In the genomic region with DNA sequence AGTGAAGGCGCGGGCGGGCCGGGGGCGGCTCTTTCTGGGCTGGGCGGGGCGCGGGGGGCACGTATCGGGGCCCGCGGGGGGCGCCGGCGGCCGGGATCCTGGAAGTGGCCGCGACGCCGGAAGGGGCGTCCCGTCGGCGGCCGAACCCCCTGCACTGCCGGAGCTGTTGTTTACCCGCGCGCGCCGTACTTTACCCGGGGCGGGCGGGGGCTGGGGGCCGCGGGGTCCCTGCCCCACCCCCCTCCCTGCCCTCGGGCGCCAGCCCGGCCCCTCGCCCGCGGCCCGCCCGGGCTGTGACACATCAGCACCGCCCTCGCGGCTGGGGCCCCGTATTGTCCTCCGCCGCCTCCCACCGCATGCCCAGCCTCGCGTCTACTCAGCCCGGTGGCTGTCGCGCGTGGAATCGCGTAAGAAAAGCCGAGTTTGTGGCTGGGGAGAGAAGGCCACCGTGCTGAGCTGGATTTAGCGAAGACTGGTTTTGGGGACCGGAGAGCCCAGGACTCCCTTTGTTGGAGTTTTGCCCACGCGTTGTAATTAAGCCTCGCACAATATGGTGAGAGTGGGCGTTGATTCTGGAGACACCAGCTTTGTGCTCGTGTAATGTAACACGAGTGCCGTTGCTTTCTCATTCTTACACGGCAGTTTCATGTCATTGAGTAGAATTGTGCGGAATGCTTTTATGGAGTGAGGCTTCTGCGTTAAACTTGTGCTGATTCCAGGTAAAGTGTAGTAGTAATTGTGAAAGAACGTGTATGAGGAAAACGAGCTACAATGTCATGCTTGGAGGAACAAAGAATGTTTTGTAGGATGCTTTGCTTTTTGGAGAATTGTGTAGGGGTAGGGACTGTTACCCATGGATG, we compare ENCODE assay signal across 1 cellular context.
TF ChIP-seq lines count a peak whose summit lies in the region.

No MANE protein-coding gene starts in this region.

TF ChIP-seq in GM12878, 131 proteins besides CTCF, POLR2A, EP300 and RAD21 (continues in another document):
- TF ChIP-seq, protein P1, sequence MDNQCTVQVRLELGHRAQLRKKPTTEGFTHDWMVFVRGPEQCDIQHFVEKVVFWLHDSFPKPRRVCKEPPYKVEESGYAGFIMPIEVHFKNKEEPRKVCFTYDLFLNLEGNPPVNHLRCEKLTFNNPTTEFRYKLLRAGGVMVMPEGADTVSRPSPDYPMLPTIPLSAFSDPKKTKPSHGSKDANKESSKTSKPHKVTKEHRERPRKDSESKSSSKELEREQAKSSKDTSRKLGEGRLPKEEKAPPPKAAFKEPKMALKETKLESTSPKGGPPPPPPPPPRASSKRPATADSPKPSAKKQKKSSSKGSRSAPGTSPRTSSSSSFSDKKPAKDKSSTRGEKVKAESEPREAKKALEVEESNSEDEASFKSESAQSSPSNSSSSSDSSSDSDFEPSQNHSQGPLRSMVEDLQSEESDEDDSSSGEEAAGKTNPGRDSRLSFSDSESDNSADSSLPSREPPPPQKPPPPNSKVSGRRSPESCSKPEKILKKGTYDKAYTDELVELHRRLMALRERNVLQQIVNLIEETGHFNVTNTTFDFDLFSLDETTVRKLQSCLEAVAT (IDR thresholded peaks at IDR 0.05): peak; percentile 88
- TF ChIP-seq TBL1XR1 (IDR thresholded peaks at IDR 0.05; ENCODE audit: low read depth, low read length) (0 out of 2 replicates have a peak, but pooled peaks have one; percentile 1), SRF (IDR thresholded peaks at IDR 0.05; ENCODE audit: low read depth in 2 of 2, low read length in 2 of 2) (0 out of 4 replicates have a peak, but pooled peaks of 1 of the 2 experiments have one; percentile 1), ZNF217 (IDR thresholded peaks at IDR 0.05) (no peak), RAD51 (IDR thresholded peaks at IDR 0.05) (no peak), CUX1 (IDR thresholded peaks at IDR 0.05; ENCODE audit: insufficient replicate concordance, low read depth, low read length) (no peak), POLR2AphosphoS5 (IDR thresholded peaks at IDR 0.05; ENCODE audit: low read length) (peak; percentile 26; the same call in 1 of the 2 replicates), IKZF1 (conservative IDR thresholded peaks at IDR 0.05) (peak; percentile 21; the same call in 1 of the 2 replicates), SREBF2 (IDR thresholded peaks at IDR 0.05; ENCODE audit: low read length) (no peak), SMC3 (IDR thresholded peaks at IDR 0.05; ENCODE audit: borderline replicate concordance, low read length) (no peak), WRNIP1 (IDR thresholded peaks at IDR 0.05; ENCODE audit: borderline replicate concordance, low read depth, low read length) (no peak; the same call in none of the 2 replicates), BMI1 (IDR thresholded peaks at IDR 0.05; ENCODE audit: borderline replicate concordance) (no peak), CBX5 (IDR thresholded peaks at IDR 0.05; ENCODE audit: low read depth) (no peak), BACH1 (IDR thresholded peaks at IDR 0.05; ENCODE audit: borderline replicate concordance) (peak; percentile 71; the same call in 1 of the 2 replicates), BCL11A (IDR thresholded peaks at IDR 0.05; ENCODE audit: low read depth, low read length) (0 out of 2 replicates have a peak, but pooled peaks have one; percentile 24), GATAD2B (conservative IDR thresholded peaks at IDR 0.05; ENCODE audit: low read depth) (0 out of 2 replicates have a peak, but pooled peaks have one; percentile 27), TARDBP (IDR thresholded peaks at IDR 0.05; ENCODE audit: borderline replicate concordance) (0 out of 2 replicates have a peak, but pooled peaks have one; percentile 48), HDAC6 (IDR thresholded peaks at IDR 0.05; ENCODE audit: unreplicated experiment) (peak; percentile 20), TCF7 (IDR thresholded peaks at IDR 0.05; ENCODE audit: borderline replicate concordance) (no peak), ZSCAN29 (IDR thresholded peaks at IDR 0.05) (no peak), ETV6 (conservative IDR thresholded peaks at IDR 0.05 in 1 of 2, IDR thresholded peaks at IDR 0.05 in 1 of 2; ENCODE audit: borderline replicate concordance in 1 of 2, low read depth in 1 of 2) (no peak), ZNF24 (IDR thresholded peaks at IDR 0.05) (no peak), SUPT20H (IDR thresholded peaks at IDR 0.05; ENCODE audit: borderline replicate concordance, control insufficient read depth, low read depth, low read length) (no peak), STAT3 (IDR thresholded peaks at IDR 0.05; ENCODE audit: low read depth, low read length) (peak; percentile 41; the same call in 1 of the 2 replicates), CBX3 (IDR thresholded peaks at IDR 0.05; ENCODE audit: borderline replicate concordance, low read depth) (no peak), BHLHE40 (IDR thresholded peaks at IDR 0.05; ENCODE audit: borderline replicate concordance in 1 of 2, low read depth in 2 of 2, low read length in 1 of 2) (peak; percentile 4 to 25; a peak in 1 of 4 replicates), POU2F2 (IDR thresholded peaks at IDR 0.05; ENCODE audit: borderline replicate concordance, low read depth, low read length) (peak; percentile 45; the same call in 1 of the 3 replicates), MTA2 (IDR thresholded peaks at IDR 0.05; ENCODE audit: low read depth) (0 out of 2 replicates have a peak, but pooled peaks have one; percentile 10), SMAD1 (IDR thresholded peaks at IDR 0.05; ENCODE audit: low read depth, partially characterized antibody) (peak; percentile 36), IKZF2 (IDR thresholded peaks at IDR 0.05) (peak in 1 of 2 experiments; percentile 33; a peak in 1 of 4 replicates), FOXM1 (IDR thresholded peaks at IDR 0.05; ENCODE audit: low read depth, low read length) (no peak), ZNF687 (IDR thresholded peaks at IDR 0.05) (no peak), ZBED1 (IDR thresholded peaks at IDR 0.05; ENCODE audit: borderline replicate concordance) (no peak)
- TF ChIP-seq, protein P2, sequence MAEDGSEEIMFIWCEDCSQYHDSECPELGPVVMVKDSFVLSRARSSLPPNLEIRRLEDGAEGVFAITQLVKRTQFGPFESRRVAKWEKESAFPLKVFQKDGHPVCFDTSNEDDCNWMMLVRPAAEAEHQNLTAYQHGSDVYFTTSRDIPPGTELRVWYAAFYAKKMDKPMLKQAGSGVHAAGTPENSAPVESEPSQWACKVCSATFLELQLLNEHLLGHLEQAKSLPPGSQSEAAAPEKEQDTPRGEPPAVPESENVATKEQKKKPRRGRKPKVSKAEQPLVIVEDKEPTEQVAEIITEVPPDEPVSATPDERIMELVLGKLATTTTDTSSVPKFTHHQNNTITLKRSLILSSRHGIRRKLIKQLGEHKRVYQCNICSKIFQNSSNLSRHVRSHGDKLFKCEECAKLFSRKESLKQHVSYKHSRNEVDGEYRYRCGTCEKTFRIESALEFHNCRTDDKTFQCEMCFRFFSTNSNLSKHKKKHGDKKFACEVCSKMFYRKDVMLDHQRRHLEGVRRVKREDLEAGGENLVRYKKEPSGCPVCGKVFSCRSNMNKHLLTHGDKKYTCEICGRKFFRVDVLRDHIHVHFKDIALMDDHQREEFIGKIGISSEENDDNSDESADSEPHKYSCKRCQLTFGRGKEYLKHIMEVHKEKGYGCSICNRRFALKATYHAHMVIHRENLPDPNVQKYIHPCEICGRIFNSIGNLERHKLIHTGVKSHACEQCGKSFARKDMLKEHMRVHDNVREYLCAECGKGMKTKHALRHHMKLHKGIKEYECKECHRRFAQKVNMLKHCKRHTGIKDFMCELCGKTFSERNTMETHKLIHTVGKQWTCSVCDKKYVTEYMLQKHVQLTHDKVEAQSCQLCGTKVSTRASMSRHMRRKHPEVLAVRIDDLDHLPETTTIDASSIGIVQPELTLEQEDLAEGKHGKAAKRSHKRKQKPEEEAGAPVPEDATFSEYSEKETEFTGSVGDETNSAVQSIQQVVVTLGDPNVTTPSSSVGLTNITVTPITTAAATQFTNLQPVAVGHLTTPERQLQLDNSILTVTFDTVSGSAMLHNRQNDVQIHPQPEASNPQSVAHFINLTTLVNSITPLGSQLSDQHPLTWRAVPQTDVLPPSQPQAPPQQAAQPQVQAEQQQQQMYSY (CRISPR knock-in tag; IDR thresholded peaks at IDR 0.05): no peak
- TF ChIP-seq, protein P3, sequence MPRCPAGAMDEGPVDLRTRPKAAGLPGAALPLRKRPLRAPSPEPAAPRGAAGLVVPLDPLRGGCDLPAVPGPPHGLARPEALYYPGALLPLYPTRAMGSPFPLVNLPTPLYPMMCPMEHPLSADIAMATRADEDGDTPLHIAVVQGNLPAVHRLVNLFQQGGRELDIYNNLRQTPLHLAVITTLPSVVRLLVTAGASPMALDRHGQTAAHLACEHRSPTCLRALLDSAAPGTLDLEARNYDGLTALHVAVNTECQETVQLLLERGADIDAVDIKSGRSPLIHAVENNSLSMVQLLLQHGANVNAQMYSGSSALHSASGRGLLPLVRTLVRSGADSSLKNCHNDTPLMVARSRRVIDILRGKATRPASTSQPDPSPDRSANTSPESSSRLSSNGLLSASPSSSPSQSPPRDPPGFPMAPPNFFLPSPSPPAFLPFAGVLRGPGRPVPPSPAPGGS (IDR thresholded peaks at IDR 0.05; ENCODE audit: borderline replicate concordance, insufficient read depth, low read depth, low read length, poor library complexity, severe bottlenecking): peak; percentile 32
- TF ChIP-seq, protein P4, sequence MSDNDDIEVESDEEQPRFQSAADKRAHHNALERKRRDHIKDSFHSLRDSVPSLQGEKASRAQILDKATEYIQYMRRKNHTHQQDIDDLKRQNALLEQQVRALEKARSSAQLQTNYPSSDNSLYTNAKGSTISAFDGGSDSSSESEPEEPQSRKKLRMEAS (IDR thresholded peaks at IDR 0.05; ENCODE audit: low read depth, low read length): peak; percentile 14
- TF ChIP-seq, protein P5, sequence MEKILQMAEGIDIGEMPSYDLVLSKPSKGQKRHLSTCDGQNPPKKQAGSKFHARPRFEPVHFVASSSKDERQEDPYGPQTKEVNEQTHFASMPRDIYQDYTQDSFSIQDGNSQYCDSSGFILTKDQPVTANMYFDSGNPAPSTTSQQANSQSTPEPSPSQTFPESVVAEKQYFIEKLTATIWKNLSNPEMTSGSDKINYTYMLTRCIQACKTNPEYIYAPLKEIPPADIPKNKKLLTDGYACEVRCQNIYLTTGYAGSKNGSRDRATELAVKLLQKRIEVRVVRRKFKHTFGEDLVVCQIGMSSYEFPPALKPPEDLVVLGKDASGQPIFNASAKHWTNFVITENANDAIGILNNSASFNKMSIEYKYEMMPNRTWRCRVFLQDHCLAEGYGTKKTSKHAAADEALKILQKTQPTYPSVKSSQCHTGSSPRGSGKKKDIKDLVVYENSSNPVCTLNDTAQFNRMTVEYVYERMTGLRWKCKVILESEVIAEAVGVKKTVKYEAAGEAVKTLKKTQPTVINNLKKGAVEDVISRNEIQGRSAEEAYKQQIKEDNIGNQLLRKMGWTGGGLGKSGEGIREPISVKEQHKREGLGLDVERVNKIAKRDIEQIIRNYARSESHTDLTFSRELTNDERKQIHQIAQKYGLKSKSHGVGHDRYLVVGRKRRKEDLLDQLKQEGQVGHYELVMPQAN (conservative IDR thresholded peaks at IDR 0.05): 0 out of 2 replicates have a peak, but pooled peaks have one; percentile 18
